8 cellular contexts compared by ENCODE assay signal in genomic region chr7:36440880-36441279, GRCh38. TPM values are rescaled to one million over a fixed set of nuclear protein-coding genes. Genes with fewer than 3 reads are reported as not detected.
DNase-seq lines count a peak whose midpoint lies in the region; ATAC-seq and TF ChIP-seq lines count a peak whose summit lies in the region.

No MANE protein-coding gene starts in this region.

- H3K4me1 Mint-ChIP-seq in chondrocyte (ENCODE audit: low read depth) (peaks cover 4% of the 10 kb centered on the region), osteocyte (ENCODE audit: unreplicated experiment) (peaks cover 7% of the 10 kb centered on the region)
- no peaks in the 10 kb centered on the region for H3K4me1 Mint-ChIP-seq in stimulated activated effector memory CD8-positive, alpha-beta T cell treated with anti-CD3 and anti-CD28 coated beads, Interleukin-12 subunit alpha, Interleukin-12 subunit beta, amount 100 ng/mL, for 72 hours

- H3K9me3 Mint-ChIP-seq in chondrocyte (ENCODE audit: low read depth) (no peaks in the 10 kb centered on the region), osteocyte (ENCODE audit: unreplicated experiment) (no peaks in the 10 kb centered on the region)
- H3K9me3 Mint-ChIP-seq in stimulated activated effector memory CD8-positive, alpha-beta T cell treated with anti-CD3 and anti-CD28 coated beads, Interleukin-12 subunit alpha, Interleukin-12 subunit beta, amount 100 ng/mL, for 72 hours, result no peaks in the 10 kb centered on the region

- H3K4me3 Mint-ChIP-seq in chondrocyte (ENCODE audit: unreplicated experiment) (no peak overlapping the region), osteocyte (ENCODE audit: unreplicated experiment) (no peak overlapping the region)
- no peak overlapping the region for H3K4me3 Mint-ChIP-seq in stimulated activated effector memory CD8-positive, alpha-beta T cell treated with anti-CD3 and anti-CD28 coated beads, Interleukin-12 subunit alpha, Interleukin-12 subunit beta, amount 100 ng/mL, for 72 hours

- H3K27ac Mint-ChIP-seq in chondrocyte (ENCODE audit: unreplicated experiment), result no peak overlapping the region
- no peak overlapping the region for H3K27ac Mint-ChIP-seq in osteocyte (ENCODE audit: unreplicated experiment)
- H3K27ac Mint-ChIP-seq in stimulated activated effector memory CD8-positive, alpha-beta T cell treated with anti-CD3 and anti-CD28 coated beads, Interleukin-12 subunit alpha, Interleukin-12 subunit beta, amount 100 ng/mL, for 72 hours, result no peak overlapping the region

- ATAC-seq in stimulated activated naive CD8-positive, alpha-beta T cell treated with anti-CD3 and anti-CD28 coated beads, Interleukin-15, Interleukin-2, amounts not matched to agents 100 U/mL and 50 U/mL, for 24 hours, result no peak
- ATAC-seq in stimulated activated effector memory CD8-positive, alpha-beta T cell treated with anti-CD3 and anti-CD28 coated beads, Interleukin-12 subunit alpha, Interleukin-12 subunit beta, amount 100 ng/mL, for 72 hours, result no peak
- no peak for ATAC-seq in GM21717 (IDR thresholded peaks at IDR 0.05; ENCODE audit: unreplicated experiment)

- no peaks in the 10 kb centered on the region for H3K36me3 Mint-ChIP-seq in chondrocyte (ENCODE audit: low read depth)
- H3K36me3 Mint-ChIP-seq in osteocyte (ENCODE audit: unreplicated experiment), result peaks cover 5% of the 10 kb centered on the region
- peaks cover 2% of the 10 kb centered on the region for H3K36me3 Mint-ChIP-seq in stimulated activated effector memory CD8-positive, alpha-beta T cell treated with anti-CD3 and anti-CD28 coated beads, Interleukin-12 subunit alpha, Interleukin-12 subunit beta, amount 100 ng/mL, for 72 hours

- no peaks in the 10 kb centered on the region for H3K27me3 Mint-ChIP-seq in chondrocyte (ENCODE audit: low read depth)
- no peaks in the 10 kb centered on the region for H3K27me3 Mint-ChIP-seq in osteocyte (ENCODE audit: unreplicated experiment)

- TF ChIP-seq CTCF in chondrocyte (IDR thresholded peaks at IDR 0.05), result peak; percentile 83
- peak; percentile 65 for TF ChIP-seq CTCF in osteocyte (IDR thresholded peaks at IDR 0.05)

- DNase-seq in GM03348 (ENCODE audit: low spot score) (peak; percentile 65), NCI-H2081 treated with DMSO at 0.1 percent for 48 hours (lab: John Stamatoyannopoulos, UW) (peak; percentile 15), chondrocyte (ENCODE audit: low spot score) (no peak), osteocyte (ENCODE audit: extremely low spot score, unreplicated experiment) (no peak), putamen (ENCODE audit: low spot score) (no peak)
- DNase-seq in stimulated activated naive CD8-positive, alpha-beta T cell treated with anti-CD3 and anti-CD28 coated beads, Interleukin-15, Interleukin-2, amounts not matched to agents 100 U/mL and 50 U/mL, for 24 hours, result no peak
- DNase-seq in stimulated activated effector memory CD8-positive, alpha-beta T cell treated with anti-CD3 and anti-CD28 coated beads, Interleukin-12 subunit alpha, Interleukin-12 subunit beta, amount 100 ng/mL, for 72 hours (ENCODE audit: low spot score in 2 of 2), result no peak

RNA-seq across cellular contexts. Expression of gene ANLN, which starts 51.2 kb away (rescaled TPM):
- total RNA-seq in chondrocyte, result 31.2 to 34.8 TPM (median 33.2 TPM) in 3 replicates
- 33.5 and 37.6 TPM in 2 replicates for total RNA-seq in osteocyte

Comparison
In these comparisons a context has a peak if more than half of its experiments do, and no peak if none do; other contexts are left out.
1. DNase-seq: peak in GM03348 (single experiment) and NCI-H2081 treated with DMSO at 0.1 percent for 48 hours (single experiment); none in chondrocyte (single experiment), osteocyte (single experiment), stimulated activated naive CD8-positive, alpha-beta T cell treated with anti-CD3 and anti-CD28 coated beads, Interleukin-15, Interleukin-2, amounts not matched to agents 100 U/mL and 50 U/mL, for 24 hours (single experiment), putamen (single experiment) and stimulated activated effector memory CD8-positive, alpha-beta T cell treated with anti-CD3 and anti-CD28 coated beads, Interleukin-12 subunit alpha, Interleukin-12 subunit beta, amount 100 ng/mL, for 72 hours (0 of 2).